ENCODE assay signal across 12 cellular contexts in genomic region chr3:132135628-132136333, GRCh38.
DNase-seq lines count a peak whose midpoint lies in the region; ATAC-seq and TF ChIP-seq lines count a peak whose summit lies in the region.
"Had no signal": no experiment of that assay in that cellular context is flagged by ENCODE, and none has a peak within 500 bp of the region (broad histone marks: within the 10 kb centered on the region; RNA-seq: fewer than 3 reads in every experiment).

No MANE protein-coding gene starts in this region.

- no peak overlapping the region for H4K8ac ChIP-seq in trophoblast cell (ENCODE audit: low read depth, low read length)

- H2BK12ac ChIP-seq in trophoblast cell (ENCODE audit: low read length) = no peak overlapping the region

- H3K79me1 ChIP-seq in trophoblast cell (ENCODE audit: low read length) = no peaks in the 10 kb centered on the region

- H3K4me2 ChIP-seq in trophoblast cell (ENCODE audit: low read length) = no peak overlapping the region

- POLR2A ChIA-PET in RWPE1 (lab: Yijun Ruan, JAX; ENCODE audit: low non-redundant PET) = no interaction called here

- no peak overlapping the region for H4K91ac ChIP-seq in trophoblast cell (ENCODE audit: low read depth, low read length)

- no peak overlapping the region for H2AFZ ChIP-seq in trophoblast cell (ENCODE audit: insufficient read depth, low read length, poor library complexity)

- peaks cover 3 to 10% of the 10 kb centered on the region in 2 experiments for H3K4me1 ChIP-seq in trophoblast cell (ENCODE audit: control insufficient read depth in 1 of 2, insufficient read depth in 2 of 2, low read length in 2 of 2)
- H3K4me1 ChIP-seq: body of pancreas, testis had no signal

- H3K4me3 ChIP-seq in trophoblast cell (ENCODE audit: low read depth, low read length) = no peak overlapping the region
- H3K4me3 ChIP-seq: body of pancreas, testis had no signal

- H3K9ac ChIP-seq in trophoblast cell (ENCODE audit: low read length) = no peak overlapping the region

- H2AK5ac ChIP-seq in trophoblast cell (ENCODE audit: low read length) = no peak overlapping the region

- no peak overlapping the region for H4K12ac ChIP-seq in trophoblast cell (ENCODE audit: low read depth, low read length)

- ATAC-seq in GM18498 (IDR thresholded peaks at IDR 0.05; ENCODE audit: unreplicated experiment) = no peak
- no peak for ATAC-seq in HG03097 (IDR thresholded peaks at IDR 0.05; ENCODE audit: low FRiP score, unreplicated experiment)
- no peak for ATAC-seq in GM21737 (IDR thresholded peaks at IDR 0.05; ENCODE audit: unreplicated experiment)
- ATAC-seq: body of pancreas had no signal

- H3K27ac ChIP-seq in RWPE1 (peak overlapping the region; percentile 79), trophoblast cell (ENCODE audit: low read depth, low read length) (peak overlapping the region; percentile 32)
- H3K27ac ChIP-seq: body of pancreas, testis had no signal

- H3K9me3 ChIP-seq in trophoblast cell (ENCODE audit: insufficient read depth, low read depth, low read length) = no peaks in the 10 kb centered on the region
- H3K9me3 ChIP-seq: body of pancreas, testis had no signal

- H2BK120ac ChIP-seq in trophoblast cell (ENCODE audit: insufficient read depth, low read length, poor library complexity) = no peak overlapping the region

- H3K27me3 ChIP-seq in trophoblast cell (ENCODE audit: insufficient read depth, low read length) = no peaks in the 10 kb centered on the region
- H3K27me3 ChIP-seq: body of pancreas, testis had no signal

- no peak overlapping the region for H3K14ac ChIP-seq in trophoblast cell (ENCODE audit: low read length)

- H3K23ac ChIP-seq in trophoblast cell (ENCODE audit: low read length) = no peak overlapping the region

- TF ChIP-seq CTCF in RWPE1 (conservative IDR thresholded peaks at IDR 0.05; ENCODE audit: low read depth) = no peak

- DNase-seq in GM04503 (ENCODE audit: low read depth) (peak; percentile 99), RWPE1 (ENCODE audit: low spot score) (peak; percentile 92), fibroblast of gingiva (ENCODE audit: low read depth) (peak; percentile 89), trophoblast cell (peak; percentile 62 to 82), NCI-H526 (lab: John Stamatoyannopoulos, UW) (no peak)
- DNase-seq: activated CD4-positive, CD25-positive, alpha-beta regulatory T cell treated with anti-CD3 and anti-CD28 coated beads, Interleukin-2, amount 50 U/mL, for 72 hours; body of pancreas; stimulated activated CD4-positive, alpha-beta T cell treated with anti-CD3 and anti-CD28 coated beads, Interleukin-15, amount 100 ng/mL, for 24 hours; testis had no signal

- no CpG with 5 or more reads among the region's 4 CpGs for WGBS in trophoblast cell (ENCODE audit: extremely low coverage, insufficient coverage, insufficient read length)

- CTCF ChIA-PET in RWPE1 (lab: Yijun Ruan, JAX) = interaction anchor here (0.8 kb wide), 1 partner anchor 101 kb away, joined by 3 read pairs; the partner anchor contains the start of gene CPNE4

- no peaks in the 10 kb centered on the region for H3K36me3 ChIP-seq in trophoblast cell (ENCODE audit: control insufficient read depth in 1 of 2, insufficient read depth in 2 of 2, low read length in 2 of 2)

- no peak overlapping the region for H2BK5ac ChIP-seq in trophoblast cell (ENCODE audit: low read depth, low read length, poor library complexity)

- no peaks in the 10 kb centered on the region for H3K79me2 ChIP-seq in trophoblast cell (ENCODE audit: control insufficient read depth, insufficient read depth, low read length, poor library complexity)

- H3K4ac ChIP-seq in trophoblast cell (ENCODE audit: low read depth, low read length) = no peak overlapping the region

- H3K18ac ChIP-seq in trophoblast cell (ENCODE audit: low read length) = no peak overlapping the region

Comparison
In these comparisons a context has a peak if more than half of its experiments do, and no peak if none do; other contexts are left out.
1. DNase-seq: peak in GM04503 (single experiment), RWPE1 (single experiment), fibroblast of gingiva (single experiment) and trophoblast cell (2 of 2); none in NCI-H526 (0 of 2).